In genomic region chr4:72567036-72567435, GRCh38 we compare ENCODE assay signal across 11 cellular contexts. TPM values are rescaled to one million over a fixed set of nuclear protein-coding genes. Genes with fewer than 3 reads are reported as not detected.
DNase-seq lines count a peak whose midpoint lies in the region; ATAC-seq, FAIRE-seq and TF ChIP-seq lines count a peak whose summit lies in the region.
"Had no signal": no experiment of that assay in that cellular context is flagged by ENCODE, and none has a peak within 500 bp of the region (broad histone marks: within the 10 kb centered on the region; RNA-seq: fewer than 3 reads in every experiment).

No MANE protein-coding gene starts in this region.

- H3K36me3 ChIP-seq in HUES48 (ENCODE audit: control insufficient read depth, insufficient read depth, low read length) (no peaks in the 10 kb centered on the region), hepatocyte (replicated peaks; ENCODE audit: insufficient read depth, low read depth) (no peaks in the 10 kb centered on the region)
- H3K36me3 ChIP-seq in CD8-positive, alpha-beta T cell (ENCODE audit: insufficient read depth, low read length): no peaks in the 10 kb centered on the region

- H3K27ac ChIP-seq in HUES48 (ENCODE audit: low read depth, low read length): no peak overlapping the region
- peak overlapping the region; percentile 68 for H3K27ac ChIP-seq in hepatocyte
- no peak overlapping the region for H3K27ac ChIP-seq in CD8-positive, alpha-beta T cell (ENCODE audit: low read depth, low read length)

- no peaks in the 10 kb centered on the region for H4K20me1 ChIP-seq in hepatocyte (ENCODE audit: insufficient read depth, poor library complexity, severe bottlenecking)

- no peak for TF ChIP-seq CTCF in WTC11 (IDR thresholded peaks at IDR 0.05)
- no peak for TF ChIP-seq CTCF in hepatocyte (IDR thresholded peaks at IDR 0.05; ENCODE audit: poor library complexity)
- no peak for TF ChIP-seq CTCF in CD8-positive, alpha-beta T cell (IDR thresholded peaks at IDR 0.05)
- TF ChIP-seq CTCF in D721Med (IDR thresholded peaks at IDR 0.05; ENCODE audit: insufficient read depth, missing control alignments): no peak

- POLR2A ChIA-PET in WTC11 (lab: Charles Lee): interaction anchor here (0.7 kb wide), 1 partner anchor 21 kb away, joined by 3 read pairs; no protein-coding TSS in a partner anchor
- POLR2A ChIA-PET in CD8-positive, alpha-beta T cell (lab: Charles Lee): no interaction called here

- H3K79me2 ChIP-seq in hepatocyte: no peaks in the 10 kb centered on the region

- no peaks in the 10 kb centered on the region for H3K36me3 Mint-ChIP-seq in WTC11
- H3K36me3 Mint-ChIP-seq in stimulated activated naive B cell treated with anti-CD40 and anti-IgM and Interleukin-4, amounts not matched to agents 10 μg/mL and 1 μg/mL and 100 μg/mL, for 72 hours: no peaks in the 10 kb centered on the region
- H3K36me3 Mint-ChIP-seq in CD8-positive, alpha-beta T cell: no peaks in the 10 kb centered on the region

- H3K9me3 ChIP-seq in HUES48 (ENCODE audit: control insufficient read depth, insufficient read depth, low read length) (no peaks in the 10 kb centered on the region), hepatocyte (ENCODE audit: low read depth) (no peaks in the 10 kb centered on the region)
- H3K9me3 ChIP-seq in CD8-positive, alpha-beta T cell (ENCODE audit: low read length): no peaks in the 10 kb centered on the region

- no peak overlapping the region for H3K9ac ChIP-seq in HUES48 (ENCODE audit: low read depth, low read length)

- peak overlapping the region; percentile 98 for H3K4me2 ChIP-seq in hepatocyte

- H3K27ac Mint-ChIP-seq in WTC11: peak overlapping the region; percentile 88; the same call in 1 of the 2 replicates
- no peak overlapping the region for H3K27ac Mint-ChIP-seq in stimulated activated naive B cell treated with anti-CD40 and anti-IgM and Interleukin-4, amounts not matched to agents 10 μg/mL and 1 μg/mL and 100 μg/mL, for 72 hours
- H3K27ac Mint-ChIP-seq in CD8-positive, alpha-beta T cell: no peak overlapping the region

- peaks cover 42% of the 10 kb centered on the region for H3K4me1 Mint-ChIP-seq in WTC11
- H3K4me1 Mint-ChIP-seq in stimulated activated naive B cell treated with anti-CD40 and anti-IgM and Interleukin-4, amounts not matched to agents 10 μg/mL and 1 μg/mL and 100 μg/mL, for 72 hours: peaks cover 5 to 19% of the 10 kb centered on the region in 2 donors
- peaks cover 17% of the 10 kb centered on the region for H3K4me1 Mint-ChIP-seq in CD8-positive, alpha-beta T cell (ENCODE audit: low read depth)

- 43% methylated on average over 1 of the region's 1 CpG for WGBS in hepatocyte (ENCODE audit: low lambda C conversion rate, missing lambda C conversion rate)

- peak overlapping the region; percentile 75 for H2AFZ ChIP-seq in hepatocyte

- no peak for DNase-seq in WTC11 (ENCODE audit: low spot score)
- DNase-seq in hepatocyte (ENCODE audit: low spot score): no peak
- DNase-seq in skeletal muscle cell (ENCODE audit: low read depth): no peak
- DNase-seq in stimulated activated naive B cell treated with anti-CD40 and anti-IgM and Interleukin-4, amounts not matched to agents 10 μg/mL and 1 μg/mL and 100 μg/mL, for 72 hours: no peak
- DNase-seq in CD8-positive, alpha-beta T cell: no peak
- DNase-seq in D721Med (ENCODE audit: insufficient read length, low spot score): no peak
- DNase-seq: activated CD4-positive, alpha-beta T cell treated with anti-CD3 and anti-CD28 coated beads, Interleukin-2, amount 50 U/mL, for 4 hours; activated naive CD4-positive, alpha-beta T cell treated with anti-CD3 and anti-CD28 coated beads, Interleukin-2, amount 50 U/mL, for 16 hours; NCI-H1417 treated with DMSO at 0.1 percent for 48 hours had no signal

- H3K27me3 ChIP-seq in HUES48 (ENCODE audit: control insufficient read depth, insufficient read depth, low read length) (peaks cover 10% of the 10 kb centered on the region), hepatocyte (no peaks in the 10 kb centered on the region)
- peaks cover 3% of the 10 kb centered on the region for H3K27me3 ChIP-seq in CD8-positive, alpha-beta T cell (ENCODE audit: insufficient read depth, low read length)

- ATAC-seq in WTC11: no peak
- no peak for ATAC-seq in GM18498 (IDR thresholded peaks at IDR 0.05; ENCODE audit: unreplicated experiment)
- no peak for ATAC-seq in stimulated activated naive B cell treated with anti-CD40 and anti-IgM and Interleukin-4, amounts not matched to agents 10 μg/mL and 1 μg/mL and 100 μg/mL, for 72 hours (replicated peaks)
- ATAC-seq in CD8-positive, alpha-beta T cell: no peak

- H3K4me1 ChIP-seq in HUES48 (ENCODE audit: control insufficient read depth, insufficient read depth, low read length) (peaks cover 14% of the 10 kb centered on the region; the same call in 1 of the 2 replicates), hepatocyte (ENCODE audit: insufficient read depth) (no peaks in the 10 kb centered on the region)
- peaks cover 8% of the 10 kb centered on the region for H3K4me1 ChIP-seq in CD8-positive, alpha-beta T cell (ENCODE audit: insufficient read depth, low read length)

- no peaks in the 10 kb centered on the region; the same call in 1 of the 2 replicates for H3K27me3 Mint-ChIP-seq in WTC11 (ENCODE audit: low read depth)
- H3K27me3 Mint-ChIP-seq in stimulated activated naive B cell treated with anti-CD40 and anti-IgM and Interleukin-4, amounts not matched to agents 10 μg/mL and 1 μg/mL and 100 μg/mL, for 72 hours: peaks cover 40 to 45% of the 10 kb centered on the region in 2 donors
- H3K27me3 Mint-ChIP-seq in CD8-positive, alpha-beta T cell (ENCODE audit: low read depth): peaks cover 50% of the 10 kb centered on the region

- H3K9me2 ChIP-seq in hepatocyte (replicated peaks; ENCODE audit: insufficient read depth): no peaks in the 10 kb centered on the region

- H3K4me3 Mint-ChIP-seq in WTC11: peak overlapping the region; percentile 92
- H3K4me3 Mint-ChIP-seq in stimulated activated naive B cell treated with anti-CD40 and anti-IgM and Interleukin-4, amounts not matched to agents 10 μg/mL and 1 μg/mL and 100 μg/mL, for 72 hours: no peak overlapping the region
- H3K4me3 Mint-ChIP-seq in CD8-positive, alpha-beta T cell: no peak overlapping the region

- FAIRE-seq in D721Med (lab: Jason Lieb, UNC): no peak

- CTCF ChIA-PET in WTC11 (lab: Charles Lee): interaction anchor here (0.7 to 2.1 kb wide), 7 partner anchors 13 to 343 kb away, joined by 3 to 16 read pairs (median 4); no protein-coding TSS in a partner anchor
- CTCF ChIA-PET in CD8-positive, alpha-beta T cell (lab: Charles Lee): no interaction called here

- no peaks in the 10 kb centered on the region for H3K9me3 Mint-ChIP-seq in WTC11
- peaks cover 0 to 1% of the 10 kb centered on the region in 2 donors for H3K9me3 Mint-ChIP-seq in stimulated activated naive B cell treated with anti-CD40 and anti-IgM and Interleukin-4, amounts not matched to agents 10 μg/mL and 1 μg/mL and 100 μg/mL, for 72 hours
- H3K9me3 Mint-ChIP-seq in CD8-positive, alpha-beta T cell: no peaks in the 10 kb centered on the region

- intact Hi-C loops in CD8-positive, alpha-beta T cell (cut with DNase I, micrococcal nuclease): no loop called here

- H3K4me3 ChIP-seq in HUES48 (ENCODE audit: low read depth, low read length): peak overlapping the region; percentile 82
- no peak overlapping the region for H3K4me3 ChIP-seq in hepatocyte
- H3K4me3 ChIP-seq in skeletal muscle cell (ENCODE audit: low read depth, low read length): peak overlapping the region; percentile 80
- no peak overlapping the region for H3K4me3 ChIP-seq in CD8-positive, alpha-beta T cell (ENCODE audit: low read depth, low read length)

TF ChIP-seq in WTC11, 78 proteins besides CTCF, POLR2A, EP300 and RAD21 (continues in another document):
- TF ChIP-seq MYBL2 (CRISPR knock-in tag; IDR thresholded peaks at IDR 0.05): no peak
- no peak for TF ChIP-seq ZNF416 (CRISPR knock-in tag; IDR thresholded peaks at IDR 0.05)
- no peak for TF ChIP-seq PREB (CRISPR knock-in tag; IDR thresholded peaks at IDR 0.05; ENCODE audit: borderline replicate concordance)
- TF ChIP-seq AR (CRISPR knock-in tag; IDR thresholded peaks at IDR 0.05): no peak
- no peak for TF ChIP-seq ZNF317 (CRISPR knock-in tag; IDR thresholded peaks at IDR 0.05; ENCODE audit: borderline replicate concordance, low read depth)
- no peak for TF ChIP-seq TCF7 (CRISPR knock-in tag; IDR thresholded peaks at IDR 0.05; ENCODE audit: low read depth)

RNA-seq across cellular contexts. Expression of gene ADAMTS3, which starts 2.0 kb away (rescaled TPM):
- total RNA-seq in WTC11 (2021) (3.2 to 4.4 TPM (median 3.8 TPM) in 3 replicates), hepatocyte (3.8 and 5.8 TPM in 2 replicates)
- 0.59 and 1.2 TPM in 2 replicates for polyA plus RNA-seq in hepatocyte
- total RNA-seq in CD8-positive, alpha-beta T cell: not detected

Comparison
In these comparisons a context has a peak if more than half of its experiments do, and no peak if none do; other contexts are left out.
1. H3K4me3 ChIP-seq: peak in HUES48 (single experiment) and skeletal muscle cell (single experiment); none in hepatocyte (single experiment) and CD8-positive, alpha-beta T cell (single experiment).